In genomic region chr1:167298328-167298727, GRCh38 we compare ENCODE assay signal across 12 cellular contexts.
"Had no signal": no experiment of that assay in that cellular context is flagged by ENCODE, and none has a peak within 500 bp of the region (broad histone marks: within the 10 kb centered on the region; RNA-seq: fewer than 3 reads in every experiment).

No MANE protein-coding gene starts in this region.

- H3K36me3 ChIP-seq: uterus had no signal

- H3K4me3 ChIP-seq: mucosa of descending colon, uterus had no signal

- H3K9me3 ChIP-seq: mucosa of descending colon, uterus had no signal

- H3K27ac ChIP-seq: uterus had no signal

- ATAC-seq: natural killer cell; SK-N-SH treated with all-trans-retinoic acid at 6 μM for 48 hours; stimulated activated naive CD8-positive, alpha-beta T cell treated with anti-CD3 and anti-CD28 coated beads, Interleukin-15, amount 100 ng/mL, for 72 hours; WTC11 had no signal

- H3K27me3 ChIP-seq: uterus had no signal

- H3K4me1 ChIP-seq: uterus had no signal

- DNase-seq: activated CD4-positive, alpha-beta T cell treated with anti-CD3 and anti-CD28 coated beads, Interleukin-2, amount 10 ng/mL, durations not matched to agents 24 days and 14 days; activated naive CD4-positive, alpha-beta T cell treated with anti-CD3 and anti-CD28 coated beads for 36 hours; amniotic stem cell; hippocampal formation; mammary epithelial cell; mucosa of descending colon; natural killer cell; stimulated activated CD4-positive, alpha-beta T cell treated with anti-CD3 and anti-CD28 coated beads, Interleukin-4, amount 100 ng/mL, for 4 hours; stimulated activated naive CD8-positive, alpha-beta T cell treated with anti-CD3 and anti-CD28 coated beads, Interleukin-15, amount 100 ng/mL, for 72 hours; uterus had no signal
